In the genomic region with DNA sequence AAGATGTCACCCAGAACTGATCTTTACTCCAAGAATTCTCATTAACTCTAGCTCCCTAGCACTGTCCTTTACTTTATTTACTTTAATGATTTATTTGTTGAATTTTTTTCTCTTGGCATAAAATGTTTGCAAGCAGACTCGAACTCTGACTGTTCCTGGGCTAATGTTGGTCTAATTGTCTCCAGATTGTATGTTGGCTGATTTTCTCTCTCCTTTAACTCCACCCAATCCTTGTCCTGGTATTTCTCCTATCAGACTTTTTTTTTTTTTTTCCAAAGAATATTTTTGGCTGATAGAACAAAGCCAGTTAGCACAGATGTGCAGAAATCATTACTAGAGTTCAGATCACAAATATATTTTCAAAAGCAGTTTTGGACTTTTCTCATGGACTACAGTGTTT, we compare ENCODE assay signal across 1 cellular context.
TF ChIP-seq lines count a peak whose summit lies in the region.

No MANE protein-coding gene starts in this region.

TF ChIP-seq in K562, 482 proteins besides CTCF, POLR2A, EP300 and RAD21 (continued from another document):
- no peak for TF ChIP-seq ZNF668 (CRISPR knock-in tag; IDR thresholded peaks at IDR 0.05)
- TF ChIP-seq, protein P1, sequence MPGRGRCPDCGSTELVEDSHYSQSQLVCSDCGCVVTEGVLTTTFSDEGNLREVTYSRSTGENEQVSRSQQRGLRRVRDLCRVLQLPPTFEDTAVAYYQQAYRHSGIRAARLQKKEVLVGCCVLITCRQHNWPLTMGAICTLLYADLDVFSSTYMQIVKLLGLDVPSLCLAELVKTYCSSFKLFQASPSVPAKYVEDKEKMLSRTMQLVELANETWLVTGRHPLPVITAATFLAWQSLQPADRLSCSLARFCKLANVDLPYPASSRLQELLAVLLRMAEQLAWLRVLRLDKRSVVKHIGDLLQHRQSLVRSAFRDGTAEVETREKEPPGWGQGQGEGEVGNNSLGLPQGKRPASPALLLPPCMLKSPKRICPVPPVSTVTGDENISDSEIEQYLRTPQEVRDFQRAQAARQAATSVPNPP (IDR thresholded peaks at IDR 0.05; ENCODE audit: borderline replicate concordance, insufficient read depth, insufficient read length) = no peak
- TF ChIP-seq KDM1A (IDR thresholded peaks at IDR 0.05) = no peak
